ENCODE assay signal across 10 cellular contexts in genomic region chr2:79369127-79369526, GRCh38.
"Had no signal": no experiment of that assay in that cellular context is flagged by ENCODE, and none has a peak within 500 bp of the region (broad histone marks: within the 10 kb centered on the region; RNA-seq: fewer than 3 reads in every experiment).

No MANE protein-coding gene starts in this region.

- ATAC-seq: activated CD4-positive, CD25-positive, alpha-beta regulatory T cell treated with anti-CD3 and anti-CD28 coated beads, Interleukin-2, amount 50 U/mL, for 24 hours; gastrocnemius medialis; psoas muscle; stimulated activated naive CD8-positive, alpha-beta T cell treated with anti-CD3 and anti-CD28 coated beads, Interleukin-15, Interleukin-2, amounts not matched to agents 100 U/mL and 50 U/mL, for 24 hours had no signal

- DNase-seq: activated naive CD4-positive, alpha-beta T cell treated with anti-CD3 and anti-CD28 coated beads, Interleukin-2, amount 10 ng/mL, durations not matched to agents 7 days and 5 days; effector CD8-positive, alpha-beta T cell; gastrocnemius medialis; kidney glomerular epithelial cell; naive B cell; psoas muscle; stimulated activated CD4-positive, alpha-beta T cell treated with anti-CD3 and anti-CD28 coated beads, Interleukin-4, amount 100 ng/mL, for 1 hour; stimulated activated CD8-positive, alpha-beta memory T cell treated with anti-CD3 and anti-CD28 coated beads, Interleukin-4, amount 100 ng/mL, for 48 hours; stimulated activated naive CD8-positive, alpha-beta T cell treated with anti-CD3 and anti-CD28 coated beads, Interleukin-15, Interleukin-2, amounts not matched to agents 100 U/mL and 50 U/mL, for 24 hours had no signal
